In genomic region chrX:72050011-72050410, GRCh38 we compare ENCODE assay signal across 1 cellular context.
TF ChIP-seq lines count a peak whose summit lies in the region.

No MANE protein-coding gene starts in this region.

TF ChIP-seq in A549, 52 proteins besides CTCF, POLR2A, EP300 and RAD21 (continued from another document):
- TF ChIP-seq REST (IDR thresholded peaks at IDR 0.05) (no peak), HDAC2 (IDR thresholded peaks at IDR 0.05) (no peak), ESRRA (IDR thresholded peaks at IDR 0.05; ENCODE audit: borderline replicate concordance, low read length) (no peak), FOSL2 (IDR thresholded peaks at IDR 0.05) (no peak), FOSL2 (CRISPR knock-in tag; IDR thresholded peaks at IDR 0.05) (no peak)
